In the genomic region with DNA sequence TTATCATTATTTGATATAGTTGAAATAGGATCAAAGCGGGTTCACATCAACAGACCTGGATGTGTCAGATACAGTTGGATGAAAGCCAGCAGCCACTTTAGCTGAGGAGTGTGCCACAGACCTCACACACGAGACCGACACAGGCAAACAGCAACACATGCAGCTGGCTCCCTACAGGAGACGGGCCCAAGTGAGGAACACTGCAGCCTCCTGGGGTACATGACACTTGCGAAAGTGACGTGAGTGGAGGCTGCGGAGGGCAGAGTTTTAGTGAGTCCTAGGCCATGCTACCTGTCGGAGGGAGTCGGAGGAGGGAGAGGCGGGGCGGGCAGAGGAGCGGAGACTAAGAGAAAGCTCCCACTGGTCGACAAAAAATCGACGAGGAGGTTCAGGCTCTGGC, we compare ENCODE assay signal across 17 cellular contexts.
"Had no signal": no experiment of that assay in that cellular context is flagged by ENCODE, and none has a peak within 500 bp of the region (broad histone marks: within the 10 kb centered on the region; RNA-seq: fewer than 3 reads in every experiment).

No MANE protein-coding gene starts in this region.

- H3K4me1 ChIP-seq: pancreas, stomach had no signal

- H3K9me3 ChIP-seq: pancreas, stomach, thoracic aorta, transverse colon had no signal

- H3K4me3 ChIP-seq: coronary artery, pancreas, stomach, thoracic aorta, transverse colon had no signal

- DNase-seq: effector CD4-positive, alpha-beta T cell; endodermal cell; erythroblast; foreskin keratinocyte; hippocampal formation; left colon; mammary epithelial cell; naive thymus-derived CD4-positive, alpha-beta T cell; nephron progenitor cell; pancreas; small intestine; stimulated activated CD4-positive, alpha-beta T cell treated with anti-CD3 and anti-CD28 coated beads, Interleukin-12 subunit alpha, Interleukin-12 subunit beta, amount 100 ng/mL, for 4 hours; stimulated activated naive CD4-positive, alpha-beta T cell; stomach; transverse colon had no signal

- H3K27me3 ChIP-seq: foreskin keratinocyte, pancreas, stomach, transverse colon had no signal
